ENCODE assay signal across 13 cellular contexts in genomic region chr19:42441047-42441440, GRCh38. TPM values are rescaled to one million over a fixed set of nuclear protein-coding genes. Genes with fewer than 3 reads are reported as not detected.
DNase-seq lines count a peak whose midpoint lies in the region; ATAC-seq and TF ChIP-seq lines count a peak whose summit lies in the region.
"Had no signal": no experiment of that assay in that cellular context is flagged by ENCODE, and none has a peak within 500 bp of the region (broad histone marks: within the 10 kb centered on the region; RNA-seq: fewer than 3 reads in every experiment).

No MANE protein-coding gene starts in this region.

- no peaks in the 10 kb centered on the region for H3F3A ChIP-seq in PC-3 (ENCODE audit: low read length, unreplicated experiment)

- H3K4me1 ChIP-seq in PC-3 (ENCODE audit: insufficient read depth, low read length): peaks cover 16% of the 10 kb centered on the region
- peaks cover 25% of the 10 kb centered on the region for H3K4me1 ChIP-seq in suprapubic skin

- H4K20me1 ChIP-seq in PC-3 (ENCODE audit: low read length): no peaks in the 10 kb centered on the region

- peak; percentile 6 for DNase-seq in activated effector memory CD4-positive, alpha-beta T cell treated with Interleukin-2 at 50 U/mL for 16 hours
- no peak for DNase-seq in activated effector memory CD4-positive, alpha-beta T cell treated with anti-CD3 and anti-CD28 coated beads, Interleukin-2, amount 50 U/mL, for 16 hours
- DNase-seq in PC-3 (peak; percentile 61), suprapubic skin (ENCODE audit: low spot score in 2 of 2) (no peak)
- DNase-seq: cortex of kidney, occipital lobe had no signal

- H3K36me3 ChIP-seq in PC-3 (ENCODE audit: low read depth, low read length) (no peaks in the 10 kb centered on the region), suprapubic skin (no peaks in the 10 kb centered on the region)
- H3K36me3 ChIP-seq: Peyer's patch, WERI-Rb-1 had no signal

- TF ChIP-seq POLR2A in suprapubic skin (IDR thresholded peaks at IDR 0.05): no peak

- POLR2A ChIA-PET in PC-3 (lab: Charles Lee; ENCODE audit: unreplicated experiment): no interaction called here

- H3K9ac ChIP-seq in PC-3 (ENCODE audit: low read length): peak overlapping the region; percentile 19; the same call in 1 of the 2 replicates

- H3K9me3 ChIP-seq in PC-3 (ENCODE audit: low read length): no peaks in the 10 kb centered on the region
- no peaks in the 10 kb centered on the region for H3K9me3 ChIP-seq in suprapubic skin
- H3K9me3 ChIP-seq: Peyer's patch had no signal

- H3K4me3 ChIP-seq in PC-3 (ENCODE audit: low read length) (no peak overlapping the region), suprapubic skin (no peak overlapping the region)
- H3K4me3 ChIP-seq: Peyer's patch had no signal

- WGBS in suprapubic skin: 41% methylated on average over 2 of the region's 2 CpGs

- intact Hi-C loops in PC-3 (cut with micrococcal nuclease): no loop called here

- peak overlapping the region; percentile 72 for H3K27ac ChIP-seq in PC-3 (ENCODE audit: low read length)
- H3K27ac ChIP-seq in suprapubic skin: peak overlapping the region; percentile 5
- H3K27ac ChIP-seq: Peyer's patch, WERI-Rb-1 had no signal

- 0 out of 2 replicates have a peak overlapping the region, but pooled peaks have one; percentile 24 for H2AFZ ChIP-seq in PC-3 (ENCODE audit: low read length)

- no TSS peak for BruUV-seq in PC-3 (replicated peaks; lab: Mats Ljungman, UMichigan)

- peak; percentile 63 for ATAC-seq in PC-3
- peak; percentile 81 for ATAC-seq in esophagus mucosa
- no peak for ATAC-seq in HG03469 (IDR thresholded peaks at IDR 0.05; ENCODE audit: unreplicated experiment)
- ATAC-seq in HG03442 (IDR thresholded peaks at IDR 0.05; ENCODE audit: unreplicated experiment): no peak
- no peak for ATAC-seq in GM19395 (IDR thresholded peaks at IDR 0.05; ENCODE audit: unreplicated experiment)

- CTCF ChIA-PET in PC-3 (lab: Charles Lee): interaction anchor here (0.6 kb wide), 1 partner anchor 112 kb away, joined by 5 read pairs; no protein-coding TSS in a partner anchor

- peak overlapping the region; percentile 42 for H3K4me2 ChIP-seq in PC-3 (ENCODE audit: low read length)

- no peaks in the 10 kb centered on the region for H3K79me2 ChIP-seq in PC-3 (ENCODE audit: low read length)

- TF ChIP-seq EP300 in suprapubic skin (IDR thresholded peaks at IDR 0.05): no peak

- no peaks in the 10 kb centered on the region for H3K27me3 ChIP-seq in PC-3 (ENCODE audit: low read length)
- no peaks in the 10 kb centered on the region for H3K27me3 ChIP-seq in suprapubic skin
- H3K27me3 ChIP-seq: Peyer's patch had no signal

- TF ChIP-seq CTCF in PC-3 (conservative IDR thresholded peaks at IDR 0.05; ENCODE audit: low read depth, low read length): no peak
- TF ChIP-seq CTCF in suprapubic skin (IDR thresholded peaks at IDR 0.05): no peak

- no peaks in the 10 kb centered on the region for H3K9me2 ChIP-seq in PC-3 (replicated peaks; ENCODE audit: low read length)

RNA-seq across cellular contexts. Expression of gene CXCL17, which starts 1.7 kb away (rescaled TPM):
- total RNA-seq in PC-3 (2014; rRNA removed) (0.98 TPM in 1 of 2 replicates, not detected in the other), esophagus mucosa (38.6 TPM), suprapubic skin (under 1 TPM in 1 of 4 donors, not detected in 3; 0.55 TPM)
- total RNA-seq: fibroblast of villous mesenchyme, Peyer's patch had no signal

RNA-seq across cellular contexts. Expression of gene LIPE, which starts 13.9 kb away (rescaled TPM):
- total RNA-seq in PC-3 (2014; rRNA removed) (2.1 and 3.7 TPM in 2 replicates), esophagus mucosa (10.8 TPM), suprapubic skin (10 to 100 TPM; 33.9 to 82.6 (median 51.5) TPM)

RNA-seq across cellular contexts. Expression of gene CNFN, which starts 50.9 kb away (rescaled TPM):
- total RNA-seq in PC-3 (2014; rRNA removed) (4.1 and 4.5 TPM in 2 replicates), esophagus mucosa (1,078 TPM), suprapubic skin (100 to 1,000 TPM in 3 of 4 donors, 10 to 100 TPM in 1; 52.9 to 364 (median 353) TPM)
- total RNA-seq: fibroblast of villous mesenchyme, occipital lobe had no signal

Comparison
In these comparisons a context has a peak if more than half of its experiments do, and no peak if none do; other contexts are left out.
1. DNase-seq: peak in activated effector memory CD4-positive, alpha-beta T cell treated with Interleukin-2 at 50 U/mL for 16 hours (single experiment) and PC-3 (single experiment); none in activated effector memory CD4-positive, alpha-beta T cell treated with anti-CD3 and anti-CD28 coated beads, Interleukin-2, amount 50 U/mL, for 16 hours (single experiment) and suprapubic skin (0 of 2).
2. ATAC-seq: peak in PC-3 (single experiment) and esophagus mucosa (single experiment); none in HG03469 (single experiment), HG03442 (single experiment) and GM19395 (single experiment).
3. RNA of gene CXCL17, which starts 1.7 kb away (total RNA-seq): 38.6 TPM in esophagus mucosa (single experiment); 0.98 TPM in PC-3 and 0.55 TPM in suprapubic skin; every median in the first group is over 10 times any median in the second.